1 cellular context compared by ENCODE assay signal in genomic region chr17:82325286-82326180, GRCh38.
TF ChIP-seq lines count a peak whose summit lies in the region.

No MANE protein-coding gene starts in this region.

TF ChIP-seq in HepG2, 621 proteins besides CTCF, POLR2A, EP300 and RAD21 (continued from another document and continues in another):
- TF ChIP-seq BCL3 (CRISPR knock-in tag; IDR thresholded peaks at IDR 0.05) = peak; percentile 66; the same call in 1 of the 2 replicates
- TF ChIP-seq ZNF468 (CRISPR knock-in tag; IDR thresholded peaks at IDR 0.05) = no peak
- 0 out of 2 replicates have a peak, but pooled peaks have one; percentile 73 for TF ChIP-seq MZF1 (CRISPR knock-in tag; IDR thresholded peaks at IDR 0.05; ENCODE audit: borderline replicate concordance)
- TF ChIP-seq ZNF749 (CRISPR knock-in tag; IDR thresholded peaks at IDR 0.05; ENCODE audit: borderline replicate concordance) = peak; percentile 29; the same call in 1 of the 2 replicates
- peak; percentile 70 to 71; a peak in 3 of 4 replicates for TF ChIP-seq HMGXB4 (CRISPR knock-in tag; IDR thresholded peaks at IDR 0.05; ENCODE audit: borderline replicate concordance in 1 of 2, low read depth in 1 of 2)
- TF ChIP-seq MLLT10 (CRISPR knock-in tag; IDR thresholded peaks at IDR 0.05) = no peak
- TF ChIP-seq NFYB (CRISPR knock-in tag; IDR thresholded peaks at IDR 0.05) = no peak; the same call in 1 of the 2 replicates
- TF ChIP-seq ZNF770 (CRISPR knock-in tag; IDR thresholded peaks at IDR 0.05) = peak; percentile 54; the same call in 1 of the 2 replicates
- TF ChIP-seq ZFP1 (CRISPR knock-in tag; IDR thresholded peaks at IDR 0.05) = no peak
- peak; percentile 82 for TF ChIP-seq ZNF777 (CRISPR knock-in tag; IDR thresholded peaks at IDR 0.05)
- peak; percentile 68; the same call in 1 of the 2 replicates for TF ChIP-seq ZBED4 (CRISPR knock-in tag; IDR thresholded peaks at IDR 0.05; ENCODE audit: borderline replicate concordance)
- TF ChIP-seq ETV5 (CRISPR knock-in tag; IDR thresholded peaks at IDR 0.05; ENCODE audit: borderline replicate concordance) = 0 out of 2 replicates have a peak, but pooled peaks have one; percentile 39
- TF ChIP-seq MAFF (IDR thresholded peaks at IDR 0.05; ENCODE audit: low read depth, low read length) = 0 out of 2 replicates have a peak, but pooled peaks have one; percentile 4
- 0 out of 2 replicates have a peak, but pooled peaks have one; percentile 37 for TF ChIP-seq ZNF253 (CRISPR knock-in tag; IDR thresholded peaks at IDR 0.05; ENCODE audit: borderline replicate concordance)
- TF ChIP-seq ZNF232 (CRISPR knock-in tag; IDR thresholded peaks at IDR 0.05; ENCODE audit: borderline replicate concordance) = peak; percentile 82; the same call in 1 of the 2 replicates
- peak; percentile 80 for TF ChIP-seq HOXA3 (CRISPR knock-in tag; IDR thresholded peaks at IDR 0.05)
- peak; percentile 89; the same call in 1 of the 2 replicates for TF ChIP-seq ZNF598 (CRISPR knock-in tag; IDR thresholded peaks at IDR 0.05; ENCODE audit: borderline replicate concordance)
- TF ChIP-seq DZIP1 (CRISPR knock-in tag; IDR thresholded peaks at IDR 0.05) = no peak
- peak; percentile 41; the same call in 1 of the 2 replicates for TF ChIP-seq KLF13 (CRISPR knock-in tag; IDR thresholded peaks at IDR 0.05)
- TF ChIP-seq FOXP4 (CRISPR knock-in tag; IDR thresholded peaks at IDR 0.05) = no peak; the same call in 1 of the 2 replicates
- TF ChIP-seq ZNF792 (CRISPR knock-in tag; IDR thresholded peaks at IDR 0.05) = peak; percentile 33; the same call in 1 of the 2 replicates
- TF ChIP-seq SNAPC4 (CRISPR knock-in tag; IDR thresholded peaks at IDR 0.05) = peak; percentile 84
- peak; percentile 87 for TF ChIP-seq ZNF501 (CRISPR knock-in tag; IDR thresholded peaks at IDR 0.05)
- TF ChIP-seq BHLHE40 (IDR thresholded peaks at IDR 0.05; ENCODE audit: low read length) = peak; percentile 60
- peak; percentile 83; the same call in 1 of the 2 replicates for TF ChIP-seq ZNF383 (CRISPR knock-in tag; IDR thresholded peaks at IDR 0.05; ENCODE audit: borderline replicate concordance)
- TF ChIP-seq TRIM24 (CRISPR knock-in tag; IDR thresholded peaks at IDR 0.05) = no peak
- TF ChIP-seq ZNF614 (CRISPR knock-in tag; IDR thresholded peaks at IDR 0.05; ENCODE audit: borderline replicate concordance) = peak; percentile 79
- TF ChIP-seq ZNF580 (CRISPR knock-in tag; IDR thresholded peaks at IDR 0.05; ENCODE audit: borderline replicate concordance, low read depth) = 0 out of 2 replicates have a peak, but pooled peaks have one; percentile 3
- TF ChIP-seq ZNF772 (CRISPR knock-in tag; IDR thresholded peaks at IDR 0.05) = no peak; the same call in 1 of the 2 replicates
